ENCODE assay signal across 12 cellular contexts in the genomic region with DNA sequence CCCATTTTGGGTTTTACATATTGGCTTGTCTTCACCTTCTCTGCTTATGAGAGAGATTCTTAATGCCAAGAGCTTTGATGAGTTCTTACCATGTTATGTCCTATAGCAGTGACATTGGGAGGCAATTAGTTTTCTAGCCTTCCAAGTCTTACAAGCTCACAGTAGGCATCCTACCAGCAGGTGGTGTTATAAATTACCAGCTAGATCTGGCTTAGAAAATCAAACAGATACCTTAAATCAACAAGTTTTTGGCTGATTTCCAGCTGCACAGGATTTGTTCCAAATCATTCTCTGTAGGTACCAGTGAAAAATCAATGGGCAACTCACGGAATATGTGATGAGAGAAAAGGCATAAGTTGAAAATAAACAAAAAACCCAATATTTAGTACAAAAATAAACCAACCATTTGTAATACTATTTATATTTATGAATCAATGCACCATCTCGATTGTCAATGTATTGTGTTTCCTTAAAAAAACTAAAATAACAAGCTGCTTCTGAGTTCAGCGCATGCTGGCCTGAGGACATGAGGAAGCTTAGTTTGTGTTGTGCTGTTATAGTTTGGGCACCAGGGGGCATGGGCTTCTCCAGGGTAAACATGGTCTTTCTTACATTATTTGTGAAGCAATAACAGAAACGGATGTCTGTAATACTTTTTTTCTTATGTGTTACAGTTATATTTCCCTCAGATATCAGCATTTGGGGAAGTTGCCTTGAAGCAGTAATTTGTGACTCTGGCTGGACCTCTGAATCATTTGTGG. TPM values are rescaled to one million over a fixed set of nuclear protein-coding genes. Genes with fewer than 3 reads are reported as not detected.
A peak's percentile ranks its signal among the peaks of the same experiment; 100 is the strongest.
DNase-seq lines count a peak whose midpoint lies in the region; ATAC-seq and TF ChIP-seq lines count a peak whose summit lies in the region.
"Had no signal": no experiment of that assay in that cellular context is flagged by ENCODE, and none has a peak within 500 bp of the region (broad histone marks: within the 10 kb centered on the region; RNA-seq: fewer than 3 reads in every experiment).

No MANE protein-coding gene starts in this region.

- H3F3A ChIP-seq in GM23338 (replicated peaks; ENCODE audit: low read depth): no peaks in the 10 kb centered on the region

- WGBS in mammary epithelial cell (ENCODE audit: low coverage, missing lambda C conversion rate): 87% methylated on average over 4 of the region's 4 CpGs

- no peak overlapping the region for H3K27ac Mint-ChIP-seq in GM23338
- no peak overlapping the region for H3K27ac Mint-ChIP-seq in activated CD4-positive, alpha-beta memory T cell treated with anti-CD3 and anti-CD28 coated beads for 36 hours
- no peak overlapping the region for H3K27ac Mint-ChIP-seq in activated CD4-positive, alpha-beta memory T cell treated with anti-CD3 and anti-CD28 coated beads, Interleukin-2, amount 10 ng/mL, durations not matched to agents 7 days and 5 days
- H3K27ac Mint-ChIP-seq: activated B cell treated with CpG ODN at 0.5 μM for 24 hours; dendritic cell treated with granulocyte-macrophage colony-stimulating factor and Interleukin-4, amounts not matched to agents 40 ng/mL and 50 ng/mL, for 4 days; nephron had no signal

- no peak overlapping the region for H3K4me2 ChIP-seq in GM23338
- no peak overlapping the region for H3K4me2 ChIP-seq in mammary epithelial cell (ENCODE audit: insufficient read depth, low read depth, low read length)

- H2AFZ ChIP-seq in GM23338: no peak overlapping the region
- H2AFZ ChIP-seq in mammary epithelial cell (ENCODE audit: low read depth, low read length): no peak overlapping the region

- H3K36me3 ChIP-seq in GM23338 (ENCODE audit: insufficient read depth) (no peaks in the 10 kb centered on the region), mammary epithelial cell (ENCODE audit: insufficient read depth, low read length) (no peaks in the 10 kb centered on the region), gastrocnemius medialis (no peaks in the 10 kb centered on the region)

- TF ChIP-seq POLR2A in gastrocnemius medialis (IDR thresholded peaks at IDR 0.05): no peak

- no peak overlapping the region for H3K27ac ChIP-seq in AG04450 (ENCODE audit: low read depth, low read length)
- no peak overlapping the region for H3K27ac ChIP-seq in GM23338 (ENCODE audit: low read depth)
- H3K27ac ChIP-seq in mammary epithelial cell (ENCODE audit: insufficient read depth, low read depth, low read length): no peak overlapping the region
- no peak overlapping the region for H3K27ac ChIP-seq in gastrocnemius medialis

- H3K79me2 ChIP-seq in GM23338 (replicated peaks; ENCODE audit: insufficient read depth) (no peaks in the 10 kb centered on the region), mammary epithelial cell (ENCODE audit: insufficient read depth, low read length) (no peaks in the 10 kb centered on the region)

- intact Hi-C loops in mammary epithelial cell (cut with micrococcal nuclease): no loop called here
- intact Hi-C loops in gastrocnemius medialis (cut with DNase I; ENCODE audit: low total_unique reads): no loop called here
- intact Hi-C loops in activated CD4-positive, alpha-beta memory T cell treated with anti-CD3 and anti-CD28 coated beads for 36 hours (cut with micrococcal nuclease): no loop called here

- H3K9me3 ChIP-seq in AG04450 (ENCODE audit: control insufficient read depth, insufficient read depth, low read length) (no peaks in the 10 kb centered on the region), mammary epithelial cell (replicated peaks; ENCODE audit: insufficient read depth, low read length) (no peaks in the 10 kb centered on the region), gastrocnemius medialis (no peaks in the 10 kb centered on the region)

- POLR2A ChIA-PET in AG04450 (lab: Yijun Ruan, JAX): no interaction called here
- POLR2A ChIA-PET in activated CD4-positive, alpha-beta memory T cell treated with anti-CD3 and anti-CD28 coated beads for 36 hours (lab: Charles Lee): no interaction called here
- POLR2A ChIA-PET in activated CD4-positive, alpha-beta memory T cell treated with anti-CD3 and anti-CD28 coated beads, Interleukin-2, amount 10 ng/mL, durations not matched to agents 7 days and 5 days (lab: Charles Lee): no interaction called here

- H3K36me3 Mint-ChIP-seq in GM23338 (ENCODE audit: low read depth): no peaks in the 10 kb centered on the region
- H3K36me3 Mint-ChIP-seq in activated CD4-positive, alpha-beta memory T cell treated with anti-CD3 and anti-CD28 coated beads for 36 hours: no peaks in the 10 kb centered on the region
- H3K36me3 Mint-ChIP-seq in activated CD4-positive, alpha-beta memory T cell treated with anti-CD3 and anti-CD28 coated beads, Interleukin-2, amount 10 ng/mL, durations not matched to agents 7 days and 5 days (ENCODE audit: low read depth): no peaks in the 10 kb centered on the region

- H3K4me3 ChIP-seq in AG04450 (ENCODE audit: low read depth, low read length) (no peak overlapping the region), GM23338 (no peak overlapping the region), mammary epithelial cell (replicated peaks in 1 of 3; ENCODE audit: insufficient read depth in 1 of 3, low read depth in 2 of 3, low read length in 3 of 3) (no peak overlapping the region), gastrocnemius medialis (no peak overlapping the region)

- H3K27me3 Mint-ChIP-seq in GM23338 (ENCODE audit: insufficient read depth, low read depth, poor library complexity): no peaks in the 10 kb centered on the region
- H3K27me3 Mint-ChIP-seq in activated CD4-positive, alpha-beta memory T cell treated with anti-CD3 and anti-CD28 coated beads for 36 hours: peaks cover 5% of the 10 kb centered on the region
- H3K27me3 Mint-ChIP-seq in activated CD4-positive, alpha-beta memory T cell treated with anti-CD3 and anti-CD28 coated beads, Interleukin-2, amount 10 ng/mL, durations not matched to agents 7 days and 5 days: no peaks in the 10 kb centered on the region
- H3K27me3 Mint-ChIP-seq: dendritic cell treated with granulocyte-macrophage colony-stimulating factor and Interleukin-4, amounts not matched to agents 40 ng/mL and 50 ng/mL, for 4 days had no signal

- no peaks in the 10 kb centered on the region for H3K9me2 ChIP-seq in GM23338 (ENCODE audit: insufficient read depth)

- CTCF ChIA-PET in AG04450 (lab: Charles Lee) (interaction anchor here (0.9 to 1.9 kb wide), 2 partner anchors 13 to 945 kb away, joined by 3 to 15 read pairs; no protein-coding TSS in a partner anchor), mammary epithelial cell (lab: Charles Lee; ENCODE audit: low non-redundant PET) (interaction anchor here (0.6 kb wide), 1 partner anchor 900 kb away, joined by 3 read pairs; no protein-coding TSS in a partner anchor)
- CTCF ChIA-PET in activated CD4-positive, alpha-beta memory T cell treated with anti-CD3 and anti-CD28 coated beads for 36 hours (lab: Charles Lee): interaction anchor here (1.0 kb wide), 1 partner anchor 13 kb away, joined by 3 read pairs; no protein-coding TSS in a partner anchor
- CTCF ChIA-PET in activated CD4-positive, alpha-beta memory T cell treated with anti-CD3 and anti-CD28 coated beads, Interleukin-2, amount 10 ng/mL, durations not matched to agents 7 days and 5 days (lab: Charles Lee): no interaction called here

- H3K4me1 Mint-ChIP-seq in GM23338: peaks cover 14% of the 10 kb centered on the region
- no peaks in the 10 kb centered on the region for H3K4me1 Mint-ChIP-seq in activated CD4-positive, alpha-beta memory T cell treated with anti-CD3 and anti-CD28 coated beads for 36 hours (ENCODE audit: low read depth)
- no peaks in the 10 kb centered on the region for H3K4me1 Mint-ChIP-seq in activated CD4-positive, alpha-beta memory T cell treated with anti-CD3 and anti-CD28 coated beads, Interleukin-2, amount 10 ng/mL, durations not matched to agents 7 days and 5 days
- H3K4me1 Mint-ChIP-seq: activated B cell treated with CpG ODN at 0.5 μM for 24 hours had no signal

- TF ChIP-seq CTCF in AG04450 (IDR thresholded peaks at IDR 0.05; ENCODE audit: low read depth, low read length): peak; percentile 11; the same call in 1 of the 2 replicates
- peak; percentile 64 to 65 for TF ChIP-seq CTCF in GM23338 (conservative IDR thresholded peaks at IDR 0.05; ENCODE audit: low read depth in 2 of 2)
- peak; percentile 21 to 27 for TF ChIP-seq CTCF in mammary epithelial cell (conservative IDR thresholded peaks at IDR 0.05 in 1 of 2, IDR thresholded peaks at IDR 0.05 in 1 of 2; ENCODE audit: extremely low read depth in 1 of 2, insufficient read depth in 1 of 2, low read depth in 1 of 2, low read length in 2 of 2)
- TF ChIP-seq CTCF in gastrocnemius medialis (IDR thresholded peaks at IDR 0.05 in 4 of 5, conservative IDR thresholded peaks at IDR 0.05 in 1 of 5): no peak

- H3K9ac ChIP-seq in mammary epithelial cell (ENCODE audit: insufficient read depth, low read length): no peak overlapping the region

- no peak for DNase-seq in AG04450 (ENCODE audit: low read depth, low spot score)
- peak; percentile 70 for DNase-seq in GM23338 (ENCODE audit: low spot score)
- peak; percentile 64 for DNase-seq in NCI-H2227 treated with DMSO at 0.1 percent for 48 hours (lab: John Stamatoyannopoulos, UW)
- DNase-seq in mammary epithelial cell: no peak
- no peak for DNase-seq in gastrocnemius medialis
- DNase-seq in activated CD4-positive, CD25-positive, alpha-beta regulatory T cell (lab: John Stamatoyannopoulos, UW): no peak
- no peak for DNase-seq in activated CD4-positive, alpha-beta memory T cell treated with anti-CD3 and anti-CD28 coated beads for 36 hours
- no peak for DNase-seq in activated CD4-positive, alpha-beta memory T cell treated with anti-CD3 and anti-CD28 coated beads, Interleukin-2, amount 10 ng/mL, durations not matched to agents 7 days and 5 days
- DNase-seq: activated B cell treated with CpG ODN at 0.5 μM for 24 hours; stimulated activated naive CD4-positive, alpha-beta T cell treated with Interleukin-2 at 50 U/mL for 16 hours had no signal

- H4K20me1 ChIP-seq in GM23338 (replicated peaks; ENCODE audit: insufficient read depth): no peaks in the 10 kb centered on the region
- H4K20me1 ChIP-seq in mammary epithelial cell (ENCODE audit: insufficient read depth, low read length): no peaks in the 10 kb centered on the region

- in situ Hi-C loops in mammary epithelial cell (cut with MboI; ENCODE audit: low sequenced_read_pairs in 2 of 2): no loop called here
- in situ Hi-C loops in gastrocnemius medialis (cut with MboI; ENCODE audit: low sequenced_read_pairs in 4 of 4): no loop called here

- BruUV-seq in mammary epithelial cell (replicated peaks; lab: Mats Ljungman, UMichigan): no TSS peak

- H3K4me1 ChIP-seq in GM23338 (ENCODE audit: insufficient read depth) (no peaks in the 10 kb centered on the region), mammary epithelial cell (ENCODE audit: insufficient read depth, low read length) (no peaks in the 10 kb centered on the region), gastrocnemius medialis (no peaks in the 10 kb centered on the region)

- H3K9me3 Mint-ChIP-seq in GM23338: no peaks in the 10 kb centered on the region
- H3K9me3 Mint-ChIP-seq in activated CD4-positive, alpha-beta memory T cell treated with anti-CD3 and anti-CD28 coated beads for 36 hours: no peaks in the 10 kb centered on the region
- H3K9me3 Mint-ChIP-seq in activated CD4-positive, alpha-beta memory T cell treated with anti-CD3 and anti-CD28 coated beads, Interleukin-2, amount 10 ng/mL, durations not matched to agents 7 days and 5 days: no peaks in the 10 kb centered on the region
- H3K9me3 Mint-ChIP-seq: activated B cell treated with CpG ODN at 0.5 μM for 24 hours; dendritic cell treated with granulocyte-macrophage colony-stimulating factor and Interleukin-4, amounts not matched to agents 40 ng/mL and 50 ng/mL, for 4 days; nephron had no signal

- dilution Hi-C loops in mammary epithelial cell (cut with HindIII; ENCODE audit: low sequenced_read_pairs): no loop called here

- no peak overlapping the region for H3K4me3 Mint-ChIP-seq in GM23338
- H3K4me3 Mint-ChIP-seq in activated CD4-positive, alpha-beta memory T cell treated with anti-CD3 and anti-CD28 coated beads for 36 hours: no peak overlapping the region
- H3K4me3 Mint-ChIP-seq in activated CD4-positive, alpha-beta memory T cell treated with anti-CD3 and anti-CD28 coated beads, Interleukin-2, amount 10 ng/mL, durations not matched to agents 7 days and 5 days: no peak overlapping the region
- H3K4me3 Mint-ChIP-seq: activated B cell treated with CpG ODN at 0.5 μM for 24 hours; dendritic cell treated with granulocyte-macrophage colony-stimulating factor and Interleukin-4, amounts not matched to agents 40 ng/mL and 50 ng/mL, for 4 days; nephron had no signal

- H3K27me3 ChIP-seq in AG04450 (ENCODE audit: control insufficient read depth, insufficient read depth, low read length) (no peaks in the 10 kb centered on the region), GM23338 (ENCODE audit: insufficient read depth) (no peaks in the 10 kb centered on the region), mammary epithelial cell (ENCODE audit: insufficient read depth, low read length) (peaks cover 8% of the 10 kb centered on the region), gastrocnemius medialis (no peaks in the 10 kb centered on the region)

- peak; percentile 84 for ATAC-seq in GM23338
- ATAC-seq in gastrocnemius medialis: no peak

RNA-seq across cellular contexts. Expression of a gene that starts 34.1 kb away (rescaled TPM):
- polyA plus RNA-seq in AG04450 (2011; rRNA removed): not detected in 2 replicates
- polyA minus RNA-seq in AG04450 (2011; rRNA and poly(A)+ RNA removed): not detected in 2 replicates
- 2.9 and 8.3 TPM in 2 replicates for total RNA-seq in GM23338 (2014; rRNA removed; shearing (Covaris generic))
- polyA plus RNA-seq in GM23338 (2016; fragmentation: Nextera tagmentation; extraction: Ambion mirVana): 2.7 and 4.3 TPM in 2 replicates
- total RNA-seq in mammary epithelial cell: not detected
- 0.76 TPM for polyA plus RNA-seq in mammary epithelial cell
- polyA minus RNA-seq in mammary epithelial cell: not detected
- not detected for total RNA-seq in gastrocnemius medialis
- total RNA-seq in activated CD4-positive, alpha-beta memory T cell treated with anti-CD3 and anti-CD28 coated beads for 36 hours: not detected
- not detected for total RNA-seq in activated CD4-positive, alpha-beta memory T cell treated with anti-CD3 and anti-CD28 coated beads, Interleukin-2, amount 10 ng/mL, durations not matched to agents 7 days and 5 days
- total RNA-seq: activated B cell treated with CpG ODN at 0.5 μM for 24 hours had no signal

Comparison
In these comparisons a context has a peak if more than half of its experiments do, and no peak if none do; other contexts are left out.
1. DNase-seq: peak in GM23338 (single experiment) and NCI-H2227 treated with DMSO at 0.1 percent for 48 hours (single experiment); none in AG04450 (single experiment), mammary epithelial cell (single experiment), gastrocnemius medialis (0 of 2), activated CD4-positive, CD25-positive, alpha-beta regulatory T cell (0 of 4), activated CD4-positive, alpha-beta memory T cell treated with anti-CD3 and anti-CD28 coated beads for 36 hours (single experiment) and activated CD4-positive, alpha-beta memory T cell treated with anti-CD3 and anti-CD28 coated beads, Interleukin-2, amount 10 ng/mL, durations not matched to agents 7 days and 5 days (single experiment).
2. CTCF ChIP-seq: peak in AG04450 (single experiment), GM23338 (2 of 2) and mammary epithelial cell (2 of 2); none in gastrocnemius medialis (0 of 5).